In the genomic region with DNA sequence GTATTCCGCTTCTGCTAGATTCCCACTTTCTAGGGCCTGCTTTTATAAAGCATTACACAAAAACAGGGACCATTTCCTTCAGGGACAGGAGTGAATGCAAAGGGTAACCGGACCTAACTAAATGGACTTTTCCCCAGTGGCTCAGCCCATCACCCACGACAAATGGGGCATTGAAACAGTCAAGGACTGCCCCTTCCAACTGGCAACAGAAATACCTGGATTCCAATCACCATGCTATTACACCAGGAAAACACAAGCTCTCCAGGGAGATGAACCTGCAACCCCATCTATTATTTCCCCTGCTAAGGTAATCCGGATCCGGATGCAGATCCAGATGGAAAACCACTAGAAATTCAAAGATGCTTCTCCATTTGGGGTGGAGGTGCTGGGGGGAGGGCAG, we compare ENCODE assay signal across 8 cellular contexts. TPM values are rescaled to one million over a fixed set of nuclear protein-coding genes. Genes with fewer than 3 reads are reported as not detected.
DNase-seq lines count a peak whose midpoint lies in the region; ATAC-seq and TF ChIP-seq lines count a peak whose summit lies in the region.

No MANE protein-coding gene starts in this region.

- H3K79me2 ChIP-seq in PC-9 (ENCODE audit: low read depth): peaks cover 59% of the 10 kb centered on the region

- no peak for TF ChIP-seq POLR2A in esophagus squamous epithelium (IDR thresholded peaks at IDR 0.05)
- no peak for TF ChIP-seq POLR2A in gastrocnemius medialis (IDR thresholded peaks at IDR 0.05)

- intact Hi-C loops in PC-9 (cut with micrococcal nuclease; ENCODE audit: unreplicated experiment): loop anchor here (2.0 to 10.0 kb wide), 3 partner anchors 70 to 457 kb away; partner anchors contain the start of genes CCDC62 and OGFOD2
- intact Hi-C loops in esophagus squamous epithelium (cut with DNase I): no loop called here
- intact Hi-C loops in gastrocnemius medialis (cut with DNase I; ENCODE audit: low total_unique reads): loop anchor here (1.0 to 5.0 kb wide), 5 partner anchors 39 to 257 kb away; partner anchors contain the start of genes ARL6IP4, CDK2AP1, OGFOD2 and SBNO1

- peak overlapping the region; percentile 82 for H3K4me3 ChIP-seq in PC-9
- H3K4me3 ChIP-seq in esophagus squamous epithelium: peak overlapping the region; percentile 74 to 99 (median 78)
- peak overlapping the region; percentile 59 to 94 (median 89) for H3K4me3 ChIP-seq in gastrocnemius medialis

- 25 to 30% methylated on average over 4 to 5 of the region's 5 CpGs for WGBS in esophagus squamous epithelium, 2 donors

- H3K27ac ChIP-seq in PC-9 (no peak overlapping the region), esophagus squamous epithelium (peak overlapping the region in 3 of 4 donors; percentile 84 to 95 (median 92)), gastrocnemius medialis (peak overlapping the region; percentile 93 to 99 (median 96))

- H3K36me3 ChIP-seq in PC-9 (ENCODE audit: low read depth): no peaks in the 10 kb centered on the region
- H3K36me3 ChIP-seq in esophagus squamous epithelium: peaks cover 0 to 13% (median 0%) of the 10 kb centered on the region in 3 donors
- H3K36me3 ChIP-seq in gastrocnemius medialis: peaks cover 0 to 9% of the 10 kb centered on the region in 2 donors

- H4K20me1 ChIP-seq in PC-9 (ENCODE audit: insufficient read depth): no peaks in the 10 kb centered on the region

- CTCF ChIA-PET in PC-9 (lab: Charles Lee): no interaction called here

- POLR2A ChIA-PET in PC-9 (lab: Charles Lee; ENCODE audit: unreplicated experiment): interaction anchor here (0.6 to 1.5 kb wide), 5 partner anchors 19 to 344 kb away, joined by 3 to 13 read pairs (median 5); partner anchors contain the start of gene ABCB9

- DNase-seq in NCI-H1105 treated with DMSO at 0.1 percent for 48 hours (lab: John Stamatoyannopoulos, UW): peak; percentile 37
- no peak for DNase-seq in NCI-H1105 (lab: John Stamatoyannopoulos, UW)
- no peak for DNase-seq in PC-9
- no peak for DNase-seq in esophagus squamous epithelium (lab: John Stamatoyannopoulos, UW)
- no peak for DNase-seq in gastrocnemius medialis
- DNase-seq in SIG-M5 (lab: John Stamatoyannopoulos, UW): no peak

- H3K4me1 ChIP-seq in PC-9 (replicated peaks; ENCODE audit: insufficient read depth): peaks cover 19% of the 10 kb centered on the region
- peaks cover 10 to 58% (median 13%) of the 10 kb centered on the region in 3 donors for H3K4me1 ChIP-seq in esophagus squamous epithelium
- H3K4me1 ChIP-seq in gastrocnemius medialis: peaks cover 25 to 30% of the 10 kb centered on the region in 2 donors

- H3K9me3 ChIP-seq in PC-9 (ENCODE audit: insufficient read depth, low read depth) (no peaks in the 10 kb centered on the region), esophagus squamous epithelium (no peaks in the 10 kb centered on the region), gastrocnemius medialis (no peaks in the 10 kb centered on the region)

- peak overlapping the region; percentile 96 for H2AFZ ChIP-seq in PC-9

- no peaks in the 10 kb centered on the region for H3K9me2 ChIP-seq in PC-9 (ENCODE audit: insufficient read depth)

- H3K27me3 ChIP-seq in PC-9 (ENCODE audit: insufficient read depth, low read depth) (no peaks in the 10 kb centered on the region), esophagus squamous epithelium (no peaks in the 10 kb centered on the region), gastrocnemius medialis (no peaks in the 10 kb centered on the region)

- TF ChIP-seq CTCF in PC-9 (conservative IDR thresholded peaks at IDR 0.05) (no peak), esophagus squamous epithelium (IDR thresholded peaks at IDR 0.05) (no peak), gastrocnemius medialis (IDR thresholded peaks at IDR 0.05 in 4 of 5, conservative IDR thresholded peaks at IDR 0.05 in 1 of 5) (no peak)

- peak overlapping the region; percentile 85 for H3K4me2 ChIP-seq in PC-9

- TSS peak; percentile 48 for BruUV-seq in PC-9 (replicated peaks; lab: Mats Ljungman, UMichigan)

- H3F3A ChIP-seq in PC-9 (ENCODE audit: insufficient read depth, low read depth): peaks cover 3% of the 10 kb centered on the region; the same call in 1 of the 2 replicates

- in situ Hi-C loops in gastrocnemius medialis (cut with MboI; ENCODE audit: low sequenced_read_pairs in 4 of 4): loop anchor here in 2 of 4 donors (10.0 kb wide), 2 partner anchors 187 to 257 kb away; partner anchors contain the start of gene OGFOD2 (in 1 of the 2)

- ATAC-seq in gastrocnemius medialis: no peak
- ATAC-seq in GM18858 (IDR thresholded peaks at IDR 0.05; ENCODE audit: unreplicated experiment): no peak
- ATAC-seq in HG02870 (IDR thresholded peaks at IDR 0.05; ENCODE audit: unreplicated experiment): no peak

RNA-seq across cellular contexts. Expression of gene MPHOSPH9, which starts 1.0 kb away (rescaled TPM):
- total RNA-seq in PC-9 (2021) (46.9 and 58.5 TPM in 2 replicates), esophagus squamous epithelium (10 to 100 TPM; 17.0 to 43.8 (median 22.1) TPM), gastrocnemius medialis (10 to 100 TPM in 3 of 4 donors, 1 to 10 TPM in 1; 8.5 to 35.4 (median 12.7) TPM)

RNA-seq across cellular contexts. Expression of gene MTRFR, which starts 1.3 kb away (rescaled TPM):
- 18.6 and 19.4 TPM in 2 replicates for total RNA-seq in PC-9 (2021)
- total RNA-seq in esophagus squamous epithelium: 10 to 100 TPM in 1 of 4 donors, 1 to 10 TPM in 3; 5.3 to 11.4 (median 7.2) TPM
- total RNA-seq in gastrocnemius medialis: 10 to 100 TPM in 1 of 4 donors, 1 to 10 TPM in 3; 4.7 to 14.1 (median 5.6) TPM

RNA-seq across cellular contexts. Expression of gene CDK2AP1, which starts 39.7 kb away (rescaled TPM):
- total RNA-seq in PC-9 (2021): 59.8 and 61.7 TPM in 2 replicates
- total RNA-seq in esophagus squamous epithelium: 100 to 1,000 TPM in 3 of 4 donors, 10 to 100 TPM in 1; 82.0 to 174 (median 116) TPM
- 10 to 100 TPM; 34.2 to 65.7 (median 60.2) TPM for total RNA-seq in gastrocnemius medialis
